In genomic region chr13:88285329-88285728, GRCh38 we compare ENCODE assay signal across 29 cellular contexts.
"Had no signal": no experiment of that assay in that cellular context is flagged by ENCODE, and none has a peak within 500 bp of the region (broad histone marks: within the 10 kb centered on the region; RNA-seq: fewer than 3 reads in every experiment).

No MANE protein-coding gene starts in this region.

- H3K4me3 ChIP-seq: adrenal gland, ascending aorta, body of pancreas, breast epithelium, cardiac muscle cell had no signal

- H3K27ac ChIP-seq: adrenal gland, ascending aorta, body of pancreas, brain microvascular endothelial cell, breast epithelium, cardiac muscle cell had no signal

- H3K27me3 ChIP-seq: adrenal gland, ascending aorta, body of pancreas, brain microvascular endothelial cell, breast epithelium, cardiac muscle cell had no signal

- H3K36me3 ChIP-seq: adrenal gland, ascending aorta, brain microvascular endothelial cell, breast epithelium, cardiac muscle cell had no signal

- H3K4me1 ChIP-seq: adrenal gland, ascending aorta, body of pancreas, breast epithelium had no signal

- H3K9me3 ChIP-seq: adrenal gland, ascending aorta, body of pancreas, breast epithelium had no signal

- DNase-seq: activated effector memory CD4-positive, alpha-beta T cell treated with anti-CD3 and anti-CD28 coated beads, Interleukin-2, amount 50 U/mL, for 16 hours; activated effector memory CD4-positive, alpha-beta T cell treated with Interleukin-2 at 50 U/mL for 16 hours; activated gamma-delta T cell; activated gamma-delta T cell treated with Interleukin-2 at 50 U/mL for 16 hours; activated naive CD4-positive, alpha-beta T cell; activated naive CD4-positive, alpha-beta T cell treated with anti-CD3 and anti-CD28 coated beads for 36 hours; activated naive CD4-positive, alpha-beta T cell treated with anti-CD3 and anti-CD28 coated beads, Interleukin-2, amount 10 ng/mL, durations not matched to agents 7 days and 5 days; activated naive CD4-positive, alpha-beta T cell treated with anti-CD3 and anti-CD28 coated beads, Interleukin-2, amount 50 U/mL, for 16 hours; activated naive CD4-positive, alpha-beta T cell treated with Interleukin-2 at 50 U/mL for 16 hours; activated naive CD8-positive, alpha-beta T cell treated with anti-CD3 and anti-CD28 coated beads for 36 hours; activated naive CD8-positive, alpha-beta T cell treated with anti-CD3 and anti-CD28 coated beads, Interleukin-2, amount 10 ng/mL, durations not matched to agents 7 days and 5 days; activated naive CD8-positive, alpha-beta T cell treated with anti-CD3 and anti-CD28 coated beads, Interleukin-2, amount 50 U/mL, for 24 hours; activated T-cell treated with anti-CD3 and anti-CD28 coated beads, Interleukin-2, amount 50 U/mL, for 24 hours; activated T-cell treated with anti-CD3 and anti-CD28 coated beads, Interleukin-2, amount 50 U/mL, for 4 hours; activated T-cell treated with anti-CD3 and anti-CD28 coated beads, Interleukin-2, amount 50 U/mL, for 48 hours; activated T-cell treated with anti-CD3 and anti-CD28 coated beads, Interleukin-2, amount 50 U/mL, for 72 hours; adrenal gland; amniotic stem cell; amygdala; anterior cingulate cortex; aorta; body of pancreas; brain microvascular endothelial cell; caudate nucleus; central memory CD4-positive, alpha-beta T cell; cerebellar nuclear complex had no signal
